ENCODE assay signal across 12 cellular contexts in genomic region chr7:92645114-92645497, GRCh38. TPM values are rescaled to one million over a fixed set of nuclear protein-coding genes. Genes with fewer than 3 reads are reported as not detected.
A peak's percentile ranks its signal among the peaks of the same experiment; 100 is the strongest.
DNase-seq lines count a peak whose midpoint lies in the region; ATAC-seq, FAIRE-seq and TF ChIP-seq lines count a peak whose summit lies in the region.
"Had no signal": no experiment of that assay in that cellular context is flagged by ENCODE, and none has a peak within 500 bp of the region (broad histone marks: within the 10 kb centered on the region; RNA-seq: fewer than 3 reads in every experiment).

No MANE protein-coding gene starts in this region.

- peak overlapping the region in 9 of 11 experiments; percentile 21 to 82 (median 75); a peak in 17 of 22 replicates for H3K27ac ChIP-seq in BLaER1 treated with 17β-estradiol and CSF1 and Interleukin-3, amounts not matched to agents 10 nM and 100 nM
- H3K27ac ChIP-seq in IMR-90 (ENCODE audit: insufficient read depth, low read length) (no peak overlapping the region), adrenal gland (peak overlapping the region; percentile 8 to 70 (median 52)), mesenchymal stem cell (ENCODE audit: low read length, poor library complexity, severe bottlenecking) (no peak overlapping the region), vagina (no peak overlapping the region), kidney (ENCODE audit: low read depth in 2 of 2, low read length in 2 of 2) (no peak overlapping the region)

- in situ Hi-C loops in IMR-90 (cut with MboI; ENCODE audit: low sequenced_read_pairs): no loop called here

- POLR2A ChIA-PET in IMR-90 (lab: Charles Lee; ENCODE audit: unreplicated experiment): no interaction called here

- peaks cover 13% of the 10 kb centered on the region for H3K9me1 ChIP-seq in IMR-90 (ENCODE audit: insufficient read depth, low read length)

- TF ChIP-seq POLR2A in IMR-90 (IDR thresholded peaks at IDR 0.05; ENCODE audit: low read depth, low read length) (no peak), adrenal gland (IDR thresholded peaks at IDR 0.05) (no peak), vagina (IDR thresholded peaks at IDR 0.05) (no peak)

- peaks cover 28 to 87% of the 10 kb centered on the region in 2 experiments for H3K79me1 ChIP-seq in IMR-90 (ENCODE audit: low read depth in 1 of 2, low read length in 2 of 2)
- peaks cover 9% of the 10 kb centered on the region for H3K79me1 ChIP-seq in mesenchymal stem cell (replicated peaks; ENCODE audit: low read length, poor library complexity, severe bottlenecking)

- H2BK120ac ChIP-seq in IMR-90 (ENCODE audit: low read depth, low read length) (no peak overlapping the region), mesenchymal stem cell (ENCODE audit: low read depth, low read length) (no peak overlapping the region)

- H3K18ac ChIP-seq in IMR-90 (ENCODE audit: low read depth, low read length) (no peak overlapping the region), mesenchymal stem cell (ENCODE audit: low read depth in 1 of 2, low read length in 2 of 2) (no peak overlapping the region)

- WGBS in IMR-90 (ENCODE audit: extremely low coverage in 2 of 2, insufficient read length in 1 of 2), 2 experiments: no CpG with 5 or more reads among the region's 3 CpGs
- 41 to 49% (median 46%) methylated on average over 3 of the region's 3 CpGs for WGBS in adrenal gland, 4 donors
- 98% methylated on average over 3 of the region's 3 CpGs for WGBS in mesenchymal stem cell

- H2BK15ac ChIP-seq in IMR-90 (ENCODE audit: low read depth, low read length): no peak overlapping the region
- H2BK15ac ChIP-seq in mesenchymal stem cell (ENCODE audit: low read depth, poor library complexity, severe bottlenecking): no peak overlapping the region

- dilution Hi-C loops in IMR-90 (cut with HindIII; ENCODE audit: low sequenced_read_pairs, unreplicated experiment): no loop called here

- no peak overlapping the region for H2AK5ac ChIP-seq in IMR-90 (ENCODE audit: low read depth, low read length)
- peak overlapping the region; percentile 43 for H2AK5ac ChIP-seq in mesenchymal stem cell (ENCODE audit: low read length, severe bottlenecking)

- H3K36me3 ChIP-seq in BLaER1 treated with 17β-estradiol and CSF1 and Interleukin-3, amounts not matched to agents 10 nM and 100 nM: peaks cover 0 to 8% (median 0%) of the 10 kb centered on the region in 11 experiments; a peak in 2 of 22 replicates
- H3K36me3 ChIP-seq in IMR-90 (ENCODE audit: control insufficient read depth, insufficient read depth, low read length) (peaks cover 2% of the 10 kb centered on the region; the same call in 1 of the 2 replicates), adrenal gland (replicated peaks in 1 of 2) (no peaks in the 10 kb centered on the region), mesenchymal stem cell (ENCODE audit: control insufficient read depth in 1 of 2, insufficient read depth in 2 of 2, low read depth in 1 of 2, low read length in 2 of 2) (no peaks in the 10 kb centered on the region), vagina (no peaks in the 10 kb centered on the region), kidney (ENCODE audit: control insufficient read depth in 1 of 2, insufficient read depth in 2 of 2, low read length in 2 of 2) (no peaks in the 10 kb centered on the region)

- H3K4ac ChIP-seq in IMR-90 (ENCODE audit: low read depth, low read length) (no peak overlapping the region), mesenchymal stem cell (ENCODE audit: low read depth in 1 of 2, low read length in 2 of 2) (no peak overlapping the region)

- peak overlapping the region in 5 of 10 experiments; percentile 1 to 38 (median 19); a peak in 7 of 20 replicates for H3K4me3 ChIP-seq in BLaER1 treated with 17β-estradiol and CSF1 and Interleukin-3, amounts not matched to agents 10 nM and 100 nM
- H3K4me3 ChIP-seq in IMR-90 (ENCODE audit: insufficient read depth, low read depth, low read length) (no peak overlapping the region), adrenal gland (peak overlapping the region in 1 of 4 donors; percentile 17), mesenchymal stem cell (ENCODE audit: insufficient read depth in 1 of 2, low read depth in 1 of 2, low read length in 2 of 2) (no peak overlapping the region), vagina (no peak overlapping the region), kidney (ENCODE audit: low read length in 2 of 2) (no peak overlapping the region)
- H3K4me3 ChIP-seq: MG63 had no signal

- peak overlapping the region in 8 of 11 experiments; percentile 10 to 63 (median 54); a peak in 14 of 22 replicates for H3K9ac ChIP-seq in BLaER1 treated with 17β-estradiol and CSF1 and Interleukin-3, amounts not matched to agents 10 nM and 100 nM
- H3K9ac ChIP-seq in IMR-90 (ENCODE audit: low read depth, low read length) (no peak overlapping the region), mesenchymal stem cell (ENCODE audit: low read length) (no peak overlapping the region), kidney (ENCODE audit: low read length in 2 of 2) (no peak overlapping the region)

- H2BK20ac ChIP-seq in IMR-90 (ENCODE audit: low read depth, low read length): no peak overlapping the region

- no peak for FAIRE-seq in kidney (lab: Jason Lieb, UNC)

- H2BK5ac ChIP-seq in IMR-90 (ENCODE audit: low read depth, low read length, poor library complexity, severe bottlenecking) (no peak overlapping the region), mesenchymal stem cell (ENCODE audit: low read depth, low read length, poor library complexity, severe bottlenecking) (no peak overlapping the region)

- H2BK12ac ChIP-seq in mesenchymal stem cell (ENCODE audit: low read length in 2 of 2): no peak overlapping the region

- H3K4me1 ChIP-seq in BLaER1 treated with 17β-estradiol and CSF1 and Interleukin-3, amounts not matched to agents 10 nM and 100 nM: peaks cover 71 to 86% (median 78%) of the 10 kb centered on the region in 10 experiments
- peaks cover 16% of the 10 kb centered on the region for H3K4me1 ChIP-seq in IMR-90 (ENCODE audit: control insufficient read depth, insufficient read depth, low read length)
- H3K4me1 ChIP-seq in adrenal gland (replicated peaks in 1 of 2): peaks cover 8 to 35% of the 10 kb centered on the region in 2 donors
- H3K4me1 ChIP-seq in mesenchymal stem cell (ENCODE audit: control insufficient read depth, insufficient read depth, low read depth, low read length): peaks cover 15% of the 10 kb centered on the region
- H3K4me1 ChIP-seq in vagina: peaks cover 44% of the 10 kb centered on the region
- peaks cover 0 to 11% of the 10 kb centered on the region in 2 donors for H3K4me1 ChIP-seq in kidney (ENCODE audit: control insufficient read depth in 1 of 2, insufficient read depth in 1 of 2, low read depth in 1 of 2, low read length in 2 of 2)

- no peak for ATAC-seq in IMR-90 (ENCODE audit: low read depth)
- ATAC-seq in GM18867 (IDR thresholded peaks at IDR 0.05; ENCODE audit: unreplicated experiment): no peak

- H4K8ac ChIP-seq in IMR-90 (ENCODE audit: low read depth in 2 of 2, low read length in 2 of 2) (no peak overlapping the region), mesenchymal stem cell (ENCODE audit: low read length) (no peak overlapping the region)

- no peak for TF ChIP-seq RAD21 in IMR-90 (IDR thresholded peaks at IDR 0.05; ENCODE audit: low read length)

- TF ChIP-seq CTCF in IMR-90 (conservative IDR thresholded peaks at IDR 0.05; ENCODE audit: low read depth, low read length): no peak
- TF ChIP-seq CTCF in adrenal gland (IDR thresholded peaks at IDR 0.05): no peak
- no peak for TF ChIP-seq CTCF in vagina (IDR thresholded peaks at IDR 0.05)
- TF ChIP-seq CTCF in kidney (IDR thresholded peaks at IDR 0.05; ENCODE audit: borderline replicate concordance, extremely low read depth, insufficient read depth): no peak

- H2AFZ ChIP-seq in IMR-90 (replicated peaks; ENCODE audit: low read length, poor library complexity) (no peak overlapping the region), mesenchymal stem cell (ENCODE audit: low read depth, low read length) (no peak overlapping the region)

- no peak for DNase-seq in IMR-90
- DNase-seq in adrenal gland: no peak
- DNase-seq in mesenchymal stem cell: no peak
- no peak for DNase-seq in vagina (ENCODE audit: extremely low spot score in 2 of 2)
- DNase-seq in inferior parietal cortex (ENCODE audit: extremely low spot score): no peak
- DNase-seq in kidney: no peak
- DNase-seq: activated gamma-delta T cell; RPMI8226; stimulated activated CD4-positive, alpha-beta T cell treated with anti-CD3 and anti-CD28 coated beads, Interleukin-4, amount 100 ng/mL, for 1 hour had no signal

- peak overlapping the region; percentile 74 to 88 (median 82) for H3K4me2 ChIP-seq in BLaER1 treated with 17β-estradiol and CSF1 and Interleukin-3, amounts not matched to agents 10 nM and 100 nM
- H3K4me2 ChIP-seq in IMR-90 (ENCODE audit: low read depth, low read length) (no peak overlapping the region), mesenchymal stem cell (ENCODE audit: low read length, poor library complexity, severe bottlenecking) (no peak overlapping the region)

- H3K27me3 ChIP-seq in BLaER1 treated with 17β-estradiol and CSF1 and Interleukin-3, amounts not matched to agents 10 nM and 100 nM: no peaks in the 10 kb centered on the region
- no peaks in the 10 kb centered on the region for H3K27me3 ChIP-seq in IMR-90 (ENCODE audit: control insufficient read depth, insufficient read depth, low read length)
- H3K27me3 ChIP-seq in adrenal gland: no peaks in the 10 kb centered on the region
- no peaks in the 10 kb centered on the region for H3K27me3 ChIP-seq in mesenchymal stem cell (ENCODE audit: control insufficient read depth in 1 of 2, insufficient read depth in 1 of 2, low read length in 2 of 2)
- H3K27me3 ChIP-seq in vagina: no peaks in the 10 kb centered on the region
- H3K27me3 ChIP-seq: MG63 had no signal

- no peak overlapping the region for H4K5ac ChIP-seq in IMR-90 (ENCODE audit: low read depth, low read length)

- H2AK9ac ChIP-seq in IMR-90 (replicated peaks; ENCODE audit: low read depth, low read length, poor library complexity): no peak overlapping the region

- H3K56ac ChIP-seq in IMR-90 (ENCODE audit: extremely low read depth, insufficient read depth, low read length): no peak overlapping the region

- peaks cover 0 to 10% (median 0%) of the 10 kb centered on the region in 11 experiments; a peak in 5 of 22 replicates for H3K9me3 ChIP-seq in BLaER1 treated with 17β-estradiol and CSF1 and Interleukin-3, amounts not matched to agents 10 nM and 100 nM (replicated peaks in 1 of 11)
- H3K9me3 ChIP-seq in IMR-90 (ENCODE audit: control insufficient read depth, insufficient read depth, low read length): no peaks in the 10 kb centered on the region
- H3K9me3 ChIP-seq in adrenal gland (replicated peaks in 1 of 3): no peaks in the 10 kb centered on the region
- H3K9me3 ChIP-seq in mesenchymal stem cell (ENCODE audit: control insufficient read depth, low read length): no peaks in the 10 kb centered on the region
- H3K9me3 ChIP-seq in vagina: no peaks in the 10 kb centered on the region
- no peaks in the 10 kb centered on the region for H3K9me3 ChIP-seq in kidney (ENCODE audit: control insufficient read depth in 1 of 2, low read length in 2 of 2)
- H3K9me3 ChIP-seq: MG63 had no signal

- peak overlapping the region; percentile 26; the same call in 1 of the 2 replicates for H3K14ac ChIP-seq in IMR-90 (replicated peaks; ENCODE audit: low read depth, low read length)
- H3K14ac ChIP-seq in mesenchymal stem cell (ENCODE audit: low read length in 2 of 2): no peak overlapping the region

- no peaks in the 10 kb centered on the region for H4K20me1 ChIP-seq in BLaER1 treated with 17β-estradiol and CSF1 and Interleukin-3, amounts not matched to agents 10 nM and 100 nM
- peaks cover 36% of the 10 kb centered on the region; the same call in 1 of the 2 replicates for H4K20me1 ChIP-seq in IMR-90 (ENCODE audit: insufficient read depth, low read length)

- H3K23ac ChIP-seq in IMR-90 (ENCODE audit: low read depth, low read length): no peak overlapping the region
- H3K23ac ChIP-seq in mesenchymal stem cell (ENCODE audit: low read length in 2 of 2): no peak overlapping the region

- intact Hi-C loops in IMR-90 (cut with micrococcal nuclease): loop anchor here (10.0 kb wide), 1 partner anchor 260 kb away; no protein-coding TSS in a partner anchor
- intact Hi-C loops in adrenal gland (cut with DNase I): no loop called here
- intact Hi-C loops in vagina (cut with DNase I): no loop called here
- intact Hi-C loops in kidney (cut with DNase I): no loop called here

- CTCF ChIA-PET in IMR-90 (lab: Yijun Ruan, JAX): no interaction called here

- H4K91ac ChIP-seq in IMR-90 (ENCODE audit: insufficient read depth, low read depth, low read length) (no peak overlapping the region), mesenchymal stem cell (ENCODE audit: low read length) (no peak overlapping the region)

- BruUV-seq in IMR-90 (replicated peaks; lab: Mats Ljungman, UMichigan): no TSS peak

RNA-seq across cellular contexts. Expression of gene FAM133B, which starts 54.9 kb away (rescaled TPM):
- total RNA-seq in IMR-90 (2012; rRNA removed) (5.4 and 16.4 TPM in 2 replicates), adrenal gland (10 to 100 TPM in 7 of 8 donors, 1 to 10 TPM in 1; 8.7 to 31.1 (median 16.4) TPM), vagina (22.3 TPM), kidney (23.5 TPM)
- polyA plus RNA-seq in IMR-90 (2012; rRNA removed) (9.5 and 10.6 TPM in 2 replicates), adrenal gland (10 to 100 TPM; 25.8 to 40.1 (median 29.9) TPM), kidney (ENCODE audit: insufficient read depth, low read depth, low replicate concordance) (13.3 TPM)
- 1.3 and 2.1 TPM in 2 replicates for polyA plus RNA-seq in IMR-90 (2012; cell fraction: cytosol; rRNA removed)
- polyA plus RNA-seq in IMR-90 (2012; cell fraction: nucleus; rRNA removed; ENCODE audit: low replicate concordance): 2.5 and 20.4 TPM in 2 replicates
- 38.9 TPM for polyA plus RNA-seq in mesenchymal stem cell (2013, experiment 1 of 2)
- 43.0 TPM for polyA plus RNA-seq in mesenchymal stem cell (2013, experiment 2 of 2)

Comparison
In these comparisons a context has a peak if more than half of its experiments do, and no peak if none do; other contexts are left out.
1. H3K27ac ChIP-seq: peak in BLaER1 treated with 17β-estradiol and CSF1 and Interleukin-3, amounts not matched to agents 10 nM and 100 nM (9 of 11) and adrenal gland (5 of 5); none in IMR-90 (single experiment), mesenchymal stem cell (single experiment), vagina (single experiment) and kidney (0 of 2).
2. H3K4me2 ChIP-seq: peak in BLaER1 treated with 17β-estradiol and CSF1 and Interleukin-3, amounts not matched to agents 10 nM and 100 nM (11 of 11); none in IMR-90 (single experiment) and mesenchymal stem cell (single experiment).
3. H3K9ac ChIP-seq: peak in BLaER1 treated with 17β-estradiol and CSF1 and Interleukin-3, amounts not matched to agents 10 nM and 100 nM (8 of 11); none in IMR-90 (single experiment), mesenchymal stem cell (single experiment) and kidney (0 of 2).